Comparison of ENCODE assay signal across 1 cellular context in genomic region chr22:20116951-20117645, GRCh38.
TF ChIP-seq lines count a peak whose summit lies in the region.

A gene with protein sequence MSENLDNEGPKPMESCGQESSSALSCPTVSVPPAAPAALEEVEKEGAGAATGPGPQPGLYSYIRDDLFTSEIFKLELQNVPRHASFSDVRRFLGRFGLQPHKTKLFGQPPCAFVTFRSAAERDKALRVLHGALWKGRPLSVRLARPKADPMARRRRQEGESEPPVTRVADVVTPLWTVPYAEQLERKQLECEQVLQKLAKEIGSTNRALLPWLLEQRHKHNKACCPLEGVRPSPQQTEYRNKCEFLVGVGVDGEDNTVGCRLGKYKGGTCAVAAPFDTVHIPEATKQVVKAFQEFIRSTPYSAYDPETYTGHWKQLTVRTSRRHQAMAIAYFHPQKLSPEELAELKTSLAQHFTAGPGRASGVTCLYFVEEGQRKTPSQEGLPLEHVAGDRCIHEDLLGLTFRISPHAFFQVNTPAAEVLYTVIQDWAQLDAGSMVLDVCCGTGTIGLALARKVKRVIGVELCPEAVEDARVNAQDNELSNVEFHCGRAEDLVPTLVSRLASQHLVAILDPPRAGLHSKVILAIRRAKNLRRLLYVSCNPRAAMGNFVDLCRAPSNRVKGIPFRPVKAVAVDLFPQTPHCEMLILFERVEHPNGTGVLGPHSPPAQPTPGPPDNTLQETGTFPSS (minus strand): TSS chr22:20117226. CDS start chr22:20116906, 320 bp downstream.

TF ChIP-seq in HepG2, 621 proteins besides CTCF, POLR2A, EP300 and RAD21 (continued from another document and continues in another):
- TF ChIP-seq ZNF414 (CRISPR knock-in tag; IDR thresholded peaks at IDR 0.05) (no peak), ZFP91 (CRISPR knock-in tag; IDR thresholded peaks at IDR 0.05; ENCODE audit: borderline replicate concordance) (peak; percentile 80; the same call in 1 of the 2 replicates), DMTF1 (CRISPR knock-in tag; IDR thresholded peaks at IDR 0.05) (no peak), ZNF530 (CRISPR knock-in tag; IDR thresholded peaks at IDR 0.05; ENCODE audit: low read depth) (no peak), NR2F6 (IDR thresholded peaks at IDR 0.05) (peak; percentile 94), NR2F6 (CRISPR knock-in tag; IDR thresholded peaks at IDR 0.05) (peak; percentile 98), SPEN (CRISPR knock-in tag; IDR thresholded peaks at IDR 0.05; ENCODE audit: low read depth) (peak; percentile 99), NFIB (CRISPR knock-in tag; IDR thresholded peaks at IDR 0.05; ENCODE audit: borderline replicate concordance) (no peak), ZMYM4 (CRISPR knock-in tag; IDR thresholded peaks at IDR 0.05) (peak; percentile 65), CREB1 (IDR thresholded peaks at IDR 0.05) (peak; percentile 96), CREB1 (CRISPR knock-in tag; IDR thresholded peaks at IDR 0.05) (peak; percentile 95), ZNF343 (CRISPR knock-in tag; IDR thresholded peaks at IDR 0.05) (no peak), ZFP1 (CRISPR knock-in tag; IDR thresholded peaks at IDR 0.05) (no peak), U2AF2 (IDR thresholded peaks at IDR 0.05; ENCODE audit: low read depth, low read length) (0 out of 2 replicates have a peak, but pooled peaks have one; percentile 63), RFX5 (IDR thresholded peaks at IDR 0.05; ENCODE audit: low read depth, low read length) (peak; percentile 64; the same call in 1 of the 2 replicates), POLR2G (IDR thresholded peaks at IDR 0.05; ENCODE audit: low read depth, low read length) (peak; percentile 70), ELF4 (CRISPR knock-in tag; IDR thresholded peaks at IDR 0.05; ENCODE audit: borderline replicate concordance) (peak; percentile 73; the same call in 1 of the 2 replicates), PCBP2 (optimal IDR thresholded peaks at IDR 0.05; ENCODE audit: low read depth, low read length, poor library complexity, severe bottlenecking) (no peak), YY1 (IDR thresholded peaks at IDR 0.05; ENCODE audit: insufficient read depth, insufficient replicate concordance, low read depth, low read length) (peak; percentile 76), ATF3 (CRISPR knock-in tag; IDR thresholded peaks at IDR 0.05) (peak; percentile 52; the same call in 1 of the 2 replicates), TGIF2 (CRISPR knock-in tag; IDR thresholded peaks at IDR 0.05) (peak; percentile 68), WIZ (CRISPR knock-in tag; IDR thresholded peaks at IDR 0.05) (no peak), SP2 (CRISPR knock-in tag; IDR thresholded peaks at IDR 0.05) (peak; percentile 73), SP140L (CRISPR knock-in tag; IDR thresholded peaks at IDR 0.05; ENCODE audit: borderline replicate concordance) (peak; percentile 30; the same call in 1 of the 2 replicates), MTF1 (CRISPR knock-in tag; IDR thresholded peaks at IDR 0.05) (no peak)
- TF ChIP-seq, protein P1, sequence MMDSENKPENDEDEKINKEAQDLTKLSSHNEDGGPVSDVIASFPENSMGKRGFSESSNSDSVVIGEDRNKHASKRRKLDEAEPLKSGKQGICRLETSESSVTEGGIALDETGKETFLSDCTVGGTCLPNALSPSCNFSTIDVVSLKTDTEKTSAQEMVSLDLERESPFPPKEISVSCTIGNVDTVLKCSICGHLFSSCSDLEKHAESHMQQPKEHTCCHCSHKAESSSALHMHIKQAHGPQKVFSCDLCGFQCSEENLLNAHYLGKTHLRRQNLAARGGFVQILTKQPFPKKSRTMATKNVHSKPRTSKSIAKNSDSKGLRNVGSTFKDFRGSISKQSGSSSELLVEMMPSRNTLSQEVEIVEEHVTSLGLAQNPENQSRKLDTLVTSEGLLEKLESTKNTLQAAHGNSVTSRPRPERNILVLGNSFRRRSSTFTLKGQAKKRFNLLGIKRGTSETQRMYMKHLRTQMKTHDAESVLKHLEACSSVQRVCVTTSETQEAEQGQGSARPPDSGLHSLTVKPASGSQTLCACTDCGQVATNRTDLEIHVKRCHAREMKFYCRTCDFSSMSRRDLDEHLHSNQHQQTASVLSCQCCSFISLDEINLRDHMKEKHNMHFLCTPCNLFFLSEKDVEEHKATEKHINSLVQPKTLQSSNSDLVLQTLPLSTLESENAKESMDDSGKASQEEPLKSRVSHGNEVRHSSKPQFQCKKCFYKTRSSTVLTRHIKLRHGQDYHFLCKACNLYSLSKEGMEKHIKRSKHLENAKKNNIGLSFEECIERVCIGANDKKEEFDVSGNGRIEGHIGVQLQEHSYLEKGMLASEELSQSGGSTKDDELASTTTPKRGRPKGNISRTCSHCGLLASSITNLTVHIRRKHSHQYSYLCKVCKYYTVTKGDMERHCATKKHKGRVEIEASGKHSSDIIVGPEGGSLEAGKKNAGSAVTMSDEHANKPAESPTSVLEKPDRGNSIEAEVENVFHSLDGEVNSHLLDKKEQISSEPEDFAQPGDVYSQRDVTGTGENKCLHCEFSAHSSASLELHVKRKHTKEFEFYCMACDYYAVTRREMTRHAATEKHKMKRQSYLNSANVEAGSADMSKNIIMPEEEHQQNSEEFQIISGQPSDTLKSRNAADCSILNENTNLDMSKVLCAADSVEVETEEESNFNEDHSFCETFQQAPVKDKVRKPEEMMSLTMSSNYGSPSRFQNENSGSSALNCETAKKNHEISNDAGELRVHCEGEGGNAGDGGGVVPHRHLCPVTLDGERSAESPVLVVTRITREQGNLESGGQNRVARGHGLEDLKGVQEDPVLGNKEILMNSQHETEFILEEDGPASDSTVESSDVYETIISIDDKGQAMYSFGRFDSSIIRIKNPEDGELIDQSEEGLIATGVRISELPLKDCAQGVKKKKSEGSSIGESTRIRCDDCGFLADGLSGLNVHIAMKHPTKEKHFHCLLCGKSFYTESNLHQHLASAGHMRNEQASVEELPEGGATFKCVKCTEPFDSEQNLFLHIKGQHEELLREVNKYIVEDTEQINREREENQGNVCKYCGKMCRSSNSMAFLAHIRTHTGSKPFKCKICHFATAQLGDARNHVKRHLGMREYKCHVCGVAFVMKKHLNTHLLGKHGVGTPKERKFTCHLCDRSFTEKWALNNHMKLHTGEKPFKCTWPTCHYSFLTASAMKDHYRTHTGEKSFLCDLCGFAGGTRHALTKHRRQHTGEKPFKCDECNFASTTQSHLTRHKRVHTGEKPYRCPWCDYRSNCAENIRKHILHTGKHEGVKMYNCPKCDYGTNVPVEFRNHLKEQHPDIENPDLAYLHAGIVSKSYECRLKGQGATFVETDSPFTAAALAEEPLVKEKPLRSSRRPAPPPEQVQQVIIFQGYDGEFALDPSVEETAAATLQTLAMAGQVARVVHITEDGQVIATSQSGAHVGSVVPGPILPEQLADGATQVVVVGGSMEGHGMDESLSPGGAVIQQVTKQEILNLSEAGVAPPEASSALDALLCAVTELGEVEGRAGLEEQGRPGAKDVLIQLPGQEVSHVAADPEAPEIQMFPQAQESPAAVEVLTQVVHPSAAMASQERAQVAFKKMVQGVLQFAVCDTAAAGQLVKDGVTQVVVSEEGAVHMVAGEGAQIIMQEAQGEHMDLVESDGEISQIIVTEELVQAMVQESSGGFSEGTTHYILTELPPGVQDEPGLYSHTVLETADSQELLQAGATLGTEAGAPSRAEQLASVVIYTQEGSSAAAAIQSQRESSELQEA (CRISPR knock-in tag; IDR thresholded peaks at IDR 0.05; ENCODE audit: not compliant biosample characterization): no peak
- TF ChIP-seq, protein P2, sequence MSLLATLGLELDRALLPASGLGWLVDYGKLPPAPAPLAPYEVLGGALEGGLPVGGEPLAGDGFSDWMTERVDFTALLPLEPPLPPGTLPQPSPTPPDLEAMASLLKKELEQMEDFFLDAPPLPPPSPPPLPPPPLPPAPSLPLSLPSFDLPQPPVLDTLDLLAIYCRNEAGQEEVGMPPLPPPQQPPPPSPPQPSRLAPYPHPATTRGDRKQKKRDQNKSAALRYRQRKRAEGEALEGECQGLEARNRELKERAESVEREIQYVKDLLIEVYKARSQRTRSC (CRISPR knock-in tag; IDR thresholded peaks at IDR 0.05; ENCODE audit: low read depth): no peak
- TF ChIP-seq, protein P3, sequence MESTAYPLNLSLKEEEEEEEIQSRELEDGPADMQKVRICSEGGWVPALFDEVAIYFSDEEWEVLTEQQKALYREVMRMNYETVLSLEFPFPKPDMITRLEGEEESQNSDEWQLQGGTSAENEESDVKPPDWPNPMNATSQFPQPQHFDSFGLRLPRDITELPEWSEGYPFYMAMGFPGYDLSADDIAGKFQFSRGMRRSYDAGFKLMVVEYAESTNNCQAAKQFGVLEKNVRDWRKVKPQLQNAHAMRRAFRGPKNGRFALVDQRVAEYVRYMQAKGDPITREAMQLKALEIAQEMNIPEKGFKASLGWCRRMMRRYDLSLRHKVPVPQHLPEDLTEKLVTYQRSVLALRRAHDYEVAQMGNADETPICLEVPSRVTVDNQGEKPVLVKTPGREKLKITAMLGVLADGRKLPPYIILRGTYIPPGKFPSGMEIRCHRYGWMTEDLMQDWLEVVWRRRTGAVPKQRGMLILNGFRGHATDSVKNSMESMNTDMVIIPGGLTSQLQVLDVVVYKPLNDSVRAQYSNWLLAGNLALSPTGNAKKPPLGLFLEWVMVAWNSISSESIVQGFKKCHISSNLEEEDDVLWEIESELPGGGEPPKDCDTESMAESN (CRISPR knock-in tag; conservative IDR thresholded peaks at IDR 0.05): peak; percentile 96
- TF ChIP-seq, protein P4, sequence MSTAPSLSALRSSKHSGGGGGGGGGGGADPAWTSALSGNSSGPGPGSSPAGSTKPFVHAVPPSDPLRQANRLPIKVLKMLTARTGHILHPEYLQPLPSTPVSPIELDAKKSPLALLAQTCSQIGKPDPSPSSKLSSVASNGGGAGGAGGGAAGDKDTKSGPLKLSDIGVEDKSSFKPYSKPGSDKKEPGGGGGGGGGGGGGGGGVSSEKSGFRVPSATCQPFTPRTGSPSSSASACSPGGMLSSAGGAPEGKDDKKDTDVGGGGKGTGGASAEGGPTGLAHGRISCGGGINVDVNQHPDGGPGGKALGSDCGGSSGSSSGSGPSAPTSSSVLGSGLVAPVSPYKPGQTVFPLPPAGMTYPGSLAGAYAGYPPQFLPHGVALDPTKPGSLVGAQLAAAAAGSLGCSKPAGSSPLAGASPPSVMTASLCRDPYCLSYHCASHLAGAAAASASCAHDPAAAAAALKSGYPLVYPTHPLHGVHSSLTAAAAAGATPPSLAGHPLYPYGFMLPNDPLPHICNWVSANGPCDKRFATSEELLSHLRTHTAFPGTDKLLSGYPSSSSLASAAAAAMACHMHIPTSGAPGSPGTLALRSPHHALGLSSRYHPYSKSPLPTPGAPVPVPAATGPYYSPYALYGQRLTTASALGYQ (CRISPR knock-in tag; IDR thresholded peaks at IDR 0.05): peak; percentile 67; the same call in 1 of the 2 replicates
- TF ChIP-seq, protein P5, sequence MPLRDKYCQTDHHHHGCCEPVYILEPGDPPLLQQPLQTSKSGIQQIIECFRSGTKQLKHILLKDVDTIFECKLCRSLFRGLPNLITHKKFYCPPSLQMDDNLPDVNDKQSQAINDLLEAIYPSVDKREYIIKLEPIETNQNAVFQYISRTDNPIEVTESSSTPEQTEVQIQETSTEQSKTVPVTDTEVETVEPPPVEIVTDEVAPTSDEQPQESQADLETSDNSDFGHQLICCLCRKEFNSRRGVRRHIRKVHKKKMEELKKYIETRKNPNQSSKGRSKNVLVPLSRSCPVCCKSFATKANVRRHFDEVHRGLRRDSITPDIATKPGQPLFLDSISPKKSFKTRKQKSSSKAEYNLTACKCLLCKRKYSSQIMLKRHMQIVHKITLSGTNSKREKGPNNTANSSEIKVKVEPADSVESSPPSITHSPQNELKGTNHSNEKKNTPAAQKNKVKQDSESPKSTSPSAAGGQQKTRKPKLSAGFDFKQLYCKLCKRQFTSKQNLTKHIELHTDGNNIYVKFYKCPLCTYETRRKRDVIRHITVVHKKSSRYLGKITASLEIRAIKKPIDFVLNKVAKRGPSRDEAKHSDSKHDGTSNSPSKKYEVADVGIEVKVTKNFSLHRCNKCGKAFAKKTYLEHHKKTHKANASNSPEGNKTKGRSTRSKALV (CRISPR knock-in tag; IDR thresholded peaks at IDR 0.05): no peak
- TF ChIP-seq, protein P6, sequence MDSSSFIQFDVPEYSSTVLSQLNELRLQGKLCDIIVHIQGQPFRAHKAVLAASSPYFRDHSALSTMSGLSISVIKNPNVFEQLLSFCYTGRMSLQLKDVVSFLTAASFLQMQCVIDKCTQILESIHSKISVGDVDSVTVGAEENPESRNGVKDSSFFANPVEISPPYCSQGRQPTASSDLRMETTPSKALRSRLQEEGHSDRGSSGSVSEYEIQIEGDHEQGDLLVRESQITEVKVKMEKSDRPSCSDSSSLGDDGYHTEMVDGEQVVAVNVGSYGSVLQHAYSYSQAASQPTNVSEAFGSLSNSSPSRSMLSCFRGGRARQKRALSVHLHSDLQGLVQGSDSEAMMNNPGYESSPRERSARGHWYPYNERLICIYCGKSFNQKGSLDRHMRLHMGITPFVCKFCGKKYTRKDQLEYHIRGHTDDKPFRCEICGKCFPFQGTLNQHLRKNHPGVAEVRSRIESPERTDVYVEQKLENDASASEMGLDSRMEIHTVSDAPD (CRISPR knock-in tag; IDR thresholded peaks at IDR 0.05): 0 out of 2 replicates have a peak, but pooled peaks have one; percentile 36
